Comparison of ENCODE assay signal across 15 cellular contexts in genomic region chr1:66214901-66215300, GRCh38.
DNase-seq lines count a peak whose midpoint lies in the region; ATAC-seq, FAIRE-seq and TF ChIP-seq lines count a peak whose summit lies in the region.
"Had no signal": no experiment of that assay in that cellular context is flagged by ENCODE, and none has a peak within 500 bp of the region (broad histone marks: within the 10 kb centered on the region; RNA-seq: fewer than 3 reads in every experiment).

No MANE protein-coding gene starts in this region.

- H3K4me1 Mint-ChIP-seq in activated naive CD8-positive, alpha-beta T cell treated with anti-CD3 and anti-CD28 coated beads for 36 hours: peaks cover 7% of the 10 kb centered on the region

- ATAC-seq in GM18870 (IDR thresholded peaks at IDR 0.05; ENCODE audit: unreplicated experiment) (peak; percentile 68), HG03159 (IDR thresholded peaks at IDR 0.05; ENCODE audit: unreplicated experiment) (peak; percentile 58)
- ATAC-seq: heart right ventricle, right lobe of liver had no signal

- no peaks in the 10 kb centered on the region for H3K36me3 Mint-ChIP-seq in activated naive CD8-positive, alpha-beta T cell treated with anti-CD3 and anti-CD28 coated beads for 36 hours

- CTCF ChIA-PET in GM10248 (lab: Yijun Ruan, JAX): interaction anchor here (1.0 to 1.1 kb wide), 2 partner anchors 9 to 43 kb away, joined by 3 to 5 read pairs; no protein-coding TSS in a partner anchor

- TF ChIP-seq CTCF in GM10248 (IDR thresholded peaks at IDR 0.05; ENCODE audit: control extremely low read depth, extremely low read depth, low read depth, missing control alignments): no peak

- H3K4me3 Mint-ChIP-seq in activated naive CD8-positive, alpha-beta T cell treated with anti-CD3 and anti-CD28 coated beads for 36 hours: no peak overlapping the region
- H3K4me3 Mint-ChIP-seq: nephron had no signal

- POLR2A ChIA-PET in GM10248 (lab: Yijun Ruan, JAX): no interaction called here

- DNase-seq in GM10248 (ENCODE audit: extremely low spot score) (peak; percentile 13), iPS-NIHi7 (ENCODE audit: extremely low spot score) (no peak), GM19239 (ENCODE audit: insufficient read length, low spot score) (no peak), AG08395 (ENCODE audit: low spot score) (no peak), cardiac septum (ENCODE audit: low spot score) (no peak)
- DNase-seq in activated naive CD8-positive, alpha-beta T cell treated with anti-CD3 and anti-CD28 coated beads for 36 hours: no peak
- DNase-seq: brain microvascular endothelial cell, Calu3, heart right ventricle, left ventricle myocardium inferior, right lobe of liver had no signal

- no peaks in the 10 kb centered on the region for H3K27me3 Mint-ChIP-seq in activated naive CD8-positive, alpha-beta T cell treated with anti-CD3 and anti-CD28 coated beads for 36 hours

- H3K27ac Mint-ChIP-seq in activated naive CD8-positive, alpha-beta T cell treated with anti-CD3 and anti-CD28 coated beads for 36 hours: peak overlapping the region; percentile 5
- H3K27ac Mint-ChIP-seq: nephron had no signal

- FAIRE-seq in GM19239 (lab: Jason Lieb, UNC): no peak
- FAIRE-seq: RCC 7860 had no signal

- H3K9me3 Mint-ChIP-seq in activated naive CD8-positive, alpha-beta T cell treated with anti-CD3 and anti-CD28 coated beads for 36 hours: no peaks in the 10 kb centered on the region

- intact Hi-C loops in cardiac septum (cut with DNase I): no loop called here
